13 cellular contexts compared by ENCODE assay signal in the genomic region with DNA sequence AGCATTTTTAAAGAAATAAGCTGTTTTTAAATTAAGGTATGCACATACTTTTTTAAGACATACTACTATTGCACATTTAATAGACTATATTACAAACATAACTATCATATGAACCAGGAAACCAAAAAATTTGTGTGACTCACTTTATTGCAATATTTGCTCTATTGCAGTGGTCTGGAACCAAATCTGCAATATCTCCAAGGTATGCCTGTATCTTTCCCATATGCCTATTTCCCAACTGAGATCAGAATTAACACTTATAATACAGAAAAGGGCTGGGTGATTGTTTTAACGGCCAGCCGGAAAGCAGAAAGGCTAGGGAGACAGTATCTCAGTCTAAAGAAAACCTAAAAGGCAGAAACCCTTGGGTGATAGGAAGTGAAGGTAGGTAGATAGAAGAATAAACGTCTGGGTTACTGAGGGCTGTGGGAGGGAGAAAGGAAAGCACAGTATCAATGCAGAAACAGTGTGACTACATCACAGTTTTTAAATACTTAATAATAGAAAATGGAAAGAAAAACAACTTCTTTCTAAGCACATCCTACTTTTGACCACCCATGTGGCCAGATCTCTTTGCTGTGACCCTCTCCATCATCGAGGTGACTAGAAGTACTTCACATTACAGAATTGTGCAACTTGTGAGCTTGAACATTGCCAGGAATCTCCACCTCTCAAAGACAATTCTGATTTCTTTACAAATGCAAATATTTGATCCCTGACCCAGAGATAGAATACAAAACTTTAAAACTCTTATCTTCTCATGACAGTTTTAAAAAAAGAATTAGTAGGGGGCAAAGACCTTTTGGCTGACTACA.
A peak's percentile ranks its signal among the peaks of the same experiment; 100 is the strongest.
DNase-seq lines count a peak whose midpoint lies in the region; ATAC-seq and TF ChIP-seq lines count a peak whose summit lies in the region.
"Had no signal": no experiment of that assay in that cellular context is flagged by ENCODE, and none has a peak within 500 bp of the region (broad histone marks: within the 10 kb centered on the region; RNA-seq: fewer than 3 reads in every experiment).

No MANE protein-coding gene starts in this region.

- peak overlapping the region; percentile 75 for H3K27ac ChIP-seq in right cardiac atrium (ENCODE audit: low read length)
- H3K27ac ChIP-seq in substantia nigra (ENCODE audit: low read depth, low read length, poor library complexity, severe bottlenecking) = peak overlapping the region; percentile 6

- WGBS in right cardiac atrium = 43% methylated on average over 4 of the region's 4 CpGs

- H3K4me3 ChIP-seq in cardiac fibroblast (replicated peaks in 1 of 2; ENCODE audit: low read depth in 2 of 2, low read length in 2 of 2) (no peak overlapping the region), right cardiac atrium (ENCODE audit: low read length) (no peak overlapping the region)

- TF ChIP-seq CTCF in cardiac fibroblast (IDR thresholded peaks at IDR 0.05; ENCODE audit: low read depth, low read length) = no peak

- ATAC-seq in right cardiac atrium (peak; percentile 73 to 79), HG02610 (IDR thresholded peaks at IDR 0.05; ENCODE audit: unreplicated experiment) (no peak), GM21447 (IDR thresholded peaks at IDR 0.05; ENCODE audit: unreplicated experiment) (no peak)
- ATAC-seq: activated CD4-positive, alpha-beta T cell treated with anti-CD3 and anti-CD28 coated beads for 36 hours had no signal

- H3K9me3 ChIP-seq in right cardiac atrium (ENCODE audit: control insufficient read depth, low read length) = no peaks in the 10 kb centered on the region

- H3K27me3 ChIP-seq in right cardiac atrium (ENCODE audit: control insufficient read depth, insufficient read depth) = no peaks in the 10 kb centered on the region

- H3K4me1 ChIP-seq in right cardiac atrium (ENCODE audit: control insufficient read depth, insufficient read depth, low read length) = no peaks in the 10 kb centered on the region

- DNase-seq in HCEC 1CT = peak; percentile 89
- peak; percentile 89 for DNase-seq in cardiac fibroblast (ENCODE audit: low read depth in 2 of 2)
- DNase-seq in right cardiac atrium = no peak
- no peak for DNase-seq in substantia nigra (lab: John Stamatoyannopoulos, UW)
- DNase-seq in SW480 (ENCODE audit: low spot score) = no peak
- no peak for DNase-seq in NCI-H2196 treated with DMSO at 0.1 percent for 48 hours (lab: John Stamatoyannopoulos, UW; ENCODE audit: unreplicated experiment)
- DNase-seq: activated CD4-positive, alpha-beta T cell treated with anti-CD3 and anti-CD28 coated beads for 36 hours; CD4-positive, alpha-beta T cell; NCI-H1694 treated with DMSO at 0.1 percent for 48 hours; NCI-H82; stimulated activated CD4-positive, alpha-beta T cell treated with anti-CD3 and anti-CD28 coated beads, Interleukin-12 subunit alpha, Interleukin-12 subunit beta, amount 100 ng/mL, for 4 hours had no signal

- intact Hi-C loops in right cardiac atrium (cut with DNase I) = no loop called here

Comparison
In these comparisons a context has a peak if more than half of its experiments do, and no peak if none do; other contexts are left out.
1. DNase-seq: peak in HCEC 1CT (single experiment) and cardiac fibroblast (2 of 2); none in right cardiac atrium (0 of 3), substantia nigra (0 of 49), SW480 (single experiment) and NCI-H2196 treated with DMSO at 0.1 percent for 48 hours (single experiment).
2. ATAC-seq: peak in right cardiac atrium (2 of 2); none in HG02610 (single experiment) and GM21447 (single experiment).